6 cellular contexts compared by ENCODE assay signal in genomic region chr19:4563562-4563961, GRCh38. TPM values are rescaled to one million over a fixed set of nuclear protein-coding genes. Genes with fewer than 3 reads are reported as not detected.
"Had no signal": no experiment of that assay in that cellular context is flagged by ENCODE, and none has a peak within 500 bp of the region (broad histone marks: within the 10 kb centered on the region; RNA-seq: fewer than 3 reads in every experiment).

No MANE protein-coding gene starts in this region.

RNA-seq across cellular contexts. Expression of gene SEMA6B, which starts 4.1 kb away (rescaled TPM):
- total RNA-seq: activated naive CD4-positive, alpha-beta T cell treated with anti-CD3 and anti-CD28 coated beads, Interleukin-2, amount 50 U/mL, for 72 hours; T-helper 2 cell treated with Interferon-gamma antibody and Interleukin-4, amounts not matched to agents 100 ng/mL and 5 ng/mL, for 36 hours had no signal

RNA-seq across cellular contexts. Expression of gene LRG1, which starts 23.7 kb away (rescaled TPM):
- total RNA-seq: occipital lobe had no signal

RNA-seq across cellular contexts. Expression of gene PLIN5, which starts 28.5 kb away (rescaled TPM):
- total RNA-seq: foreskin keratinocyte; kidney epithelial cell; myocyte; T-helper 2 cell treated with Interferon-gamma antibody and Interleukin-4, amounts not matched to agents 100 ng/mL and 5 ng/mL, for 36 hours had no signal
- polyA plus RNA-seq: foreskin keratinocyte had no signal

RNA-seq across cellular contexts. Expression of gene PLIN4, which starts 45.3 kb away (rescaled TPM):
- total RNA-seq: T-helper 2 cell treated with Interferon-gamma antibody and Interleukin-4, amounts not matched to agents 100 ng/mL and 5 ng/mL, for 36 hours had no signal
